ENCODE assay signal across 1 cellular context in the genomic region with DNA sequence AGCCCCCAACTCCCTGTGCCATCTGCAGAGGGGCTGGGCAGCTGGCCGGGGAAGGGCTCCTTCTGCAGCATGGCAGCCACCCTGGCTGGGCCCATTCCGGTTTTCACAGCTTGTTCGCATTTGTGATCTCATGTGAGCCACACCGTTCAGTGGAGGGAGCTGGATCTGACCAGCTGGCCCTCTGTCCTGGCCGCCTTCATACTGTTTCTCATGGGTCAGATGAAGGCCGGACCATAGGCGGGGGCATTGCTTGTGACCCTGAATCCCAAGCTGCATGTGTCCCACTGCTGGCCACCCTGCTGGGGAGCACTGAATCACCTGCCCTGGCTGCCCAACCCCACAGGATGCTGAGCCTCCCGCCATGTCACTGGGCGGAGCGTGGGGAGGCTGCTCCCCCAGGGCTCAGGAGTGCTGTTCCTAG.
TF ChIP-seq lines count a peak whose summit lies in the region.

No MANE protein-coding gene starts in this region.

TF ChIP-seq in SK-N-SH treated with all-trans-retinoic acid at 6 μM for 48 hours, 23 proteins besides CTCF, POLR2A, EP300 and RAD21 (continued from another document):
- TF ChIP-seq, protein P1, sequence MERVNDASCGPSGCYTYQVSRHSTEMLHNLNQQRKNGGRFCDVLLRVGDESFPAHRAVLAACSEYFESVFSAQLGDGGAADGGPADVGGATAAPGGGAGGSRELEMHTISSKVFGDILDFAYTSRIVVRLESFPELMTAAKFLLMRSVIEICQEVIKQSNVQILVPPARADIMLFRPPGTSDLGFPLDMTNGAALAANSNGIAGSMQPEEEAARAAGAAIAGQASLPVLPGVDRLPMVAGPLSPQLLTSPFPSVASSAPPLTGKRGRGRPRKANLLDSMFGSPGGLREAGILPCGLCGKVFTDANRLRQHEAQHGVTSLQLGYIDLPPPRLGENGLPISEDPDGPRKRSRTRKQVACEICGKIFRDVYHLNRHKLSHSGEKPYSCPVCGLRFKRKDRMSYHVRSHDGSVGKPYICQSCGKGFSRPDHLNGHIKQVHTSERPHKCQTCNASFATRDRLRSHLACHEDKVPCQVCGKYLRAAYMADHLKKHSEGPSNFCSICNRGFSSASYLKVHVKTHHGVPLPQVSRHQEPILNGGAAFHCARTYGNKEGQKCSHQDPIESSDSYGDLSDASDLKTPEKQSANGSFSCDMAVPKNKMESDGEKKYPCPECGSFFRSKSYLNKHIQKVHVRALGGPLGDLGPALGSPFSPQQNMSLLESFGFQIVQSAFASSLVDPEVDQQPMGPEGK (CRISPR knock-in tag; IDR thresholded peaks at IDR 0.05; ENCODE audit: borderline replicate concordance) = no peak
- TF ChIP-seq ZNF565 (CRISPR knock-in tag; conservative IDR thresholded peaks at IDR 0.05; ENCODE audit: low read depth) = no peak
- TF ChIP-seq, protein P2, sequence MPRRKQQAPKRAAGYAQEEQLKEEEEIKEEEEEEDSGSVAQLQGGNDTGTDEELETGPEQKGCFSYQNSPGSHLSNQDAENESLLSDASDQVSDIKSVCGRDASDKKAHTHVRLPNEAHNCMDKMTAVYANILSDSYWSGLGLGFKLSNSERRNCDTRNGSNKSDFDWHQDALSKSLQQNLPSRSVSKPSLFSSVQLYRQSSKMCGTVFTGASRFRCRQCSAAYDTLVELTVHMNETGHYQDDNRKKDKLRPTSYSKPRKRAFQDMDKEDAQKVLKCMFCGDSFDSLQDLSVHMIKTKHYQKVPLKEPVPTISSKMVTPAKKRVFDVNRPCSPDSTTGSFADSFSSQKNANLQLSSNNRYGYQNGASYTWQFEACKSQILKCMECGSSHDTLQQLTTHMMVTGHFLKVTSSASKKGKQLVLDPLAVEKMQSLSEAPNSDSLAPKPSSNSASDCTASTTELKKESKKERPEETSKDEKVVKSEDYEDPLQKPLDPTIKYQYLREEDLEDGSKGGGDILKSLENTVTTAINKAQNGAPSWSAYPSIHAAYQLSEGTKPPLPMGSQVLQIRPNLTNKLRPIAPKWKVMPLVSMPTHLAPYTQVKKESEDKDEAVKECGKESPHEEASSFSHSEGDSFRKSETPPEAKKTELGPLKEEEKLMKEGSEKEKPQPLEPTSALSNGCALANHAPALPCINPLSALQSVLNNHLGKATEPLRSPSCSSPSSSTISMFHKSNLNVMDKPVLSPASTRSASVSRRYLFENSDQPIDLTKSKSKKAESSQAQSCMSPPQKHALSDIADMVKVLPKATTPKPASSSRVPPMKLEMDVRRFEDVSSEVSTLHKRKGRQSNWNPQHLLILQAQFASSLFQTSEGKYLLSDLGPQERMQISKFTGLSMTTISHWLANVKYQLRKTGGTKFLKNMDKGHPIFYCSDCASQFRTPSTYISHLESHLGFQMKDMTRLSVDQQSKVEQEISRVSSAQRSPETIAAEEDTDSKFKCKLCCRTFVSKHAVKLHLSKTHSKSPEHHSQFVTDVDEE (CRISPR knock-in tag; IDR thresholded peaks at IDR 0.05) = no peak
